ENCODE assay signal across 15 cellular contexts in the genomic region with DNA sequence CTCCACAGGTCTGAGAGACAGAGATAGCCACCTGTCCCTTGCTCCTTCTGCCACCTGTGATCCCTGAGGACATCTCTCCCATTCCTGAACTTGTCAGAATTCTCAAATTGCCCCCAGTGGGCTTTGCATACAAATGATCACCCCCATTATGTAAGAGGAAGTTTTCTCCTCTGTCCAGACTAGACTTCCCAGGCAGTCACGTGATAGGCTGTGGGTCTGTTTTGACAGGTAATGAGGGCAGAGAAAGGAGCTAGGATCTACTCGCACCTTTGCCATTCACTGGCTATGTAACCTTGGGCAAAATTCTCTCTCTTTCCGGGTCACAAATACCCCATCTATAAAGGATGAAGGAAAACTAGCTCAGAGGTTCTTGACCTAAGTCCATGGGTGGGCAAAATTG.
"Had no signal": no experiment of that assay in that cellular context is flagged by ENCODE, and none has a peak within 500 bp of the region (broad histone marks: within the 10 kb centered on the region; RNA-seq: fewer than 3 reads in every experiment).

No MANE protein-coding gene starts in this region.

- H3K4me3 ChIP-seq: hepatocyte, psoas muscle, right lobe of liver, upper lobe of right lung, vagina had no signal

- H3K79me2 ChIP-seq: hepatocyte had no signal

- H3K9me3 Mint-ChIP-seq: dendritic cell treated with granulocyte-macrophage colony-stimulating factor and Interleukin-4, amounts not matched to agents 40 ng/mL and 50 ng/mL, for 4 days; effector memory CD8-positive, alpha-beta T cell; nephron progenitor cell had no signal

- H3K4me3 Mint-ChIP-seq: dendritic cell treated with granulocyte-macrophage colony-stimulating factor and Interleukin-4, amounts not matched to agents 40 ng/mL and 50 ng/mL, for 4 days; effector memory CD8-positive, alpha-beta T cell; nephron progenitor cell had no signal

- H3K36me3 ChIP-seq: upper lobe of right lung, vagina had no signal

- H3K4me1 ChIP-seq: foreskin keratinocyte, psoas muscle, right lobe of liver, upper lobe of right lung, vagina had no signal

- FAIRE-seq: kidney had no signal

- DNase-seq: effector memory CD8-positive, alpha-beta T cell; foreskin keratinocyte; kidney; nephron progenitor cell; psoas muscle; retina; right lobe of liver; stimulated activated CD4-positive, alpha-beta T cell treated with anti-CD3 and anti-CD28 coated beads, Interleukin-4, amount 100 ng/mL, for 24 hours; stimulated activated naive CD4-positive, alpha-beta T cell treated with Interleukin-2 at 50 U/mL for 16 hours; upper lobe of right lung had no signal

- H3K4me2 ChIP-seq: hepatocyte had no signal

- H3K27ac ChIP-seq: epithelial cell of prostate, foreskin keratinocyte, neutrophil, psoas muscle, right lobe of liver, upper lobe of right lung, vagina had no signal

- H3K27me3 ChIP-seq: hepatocyte, neutrophil, right lobe of liver, upper lobe of right lung, vagina had no signal

- H3K9me3 ChIP-seq: neutrophil, psoas muscle, right lobe of liver, upper lobe of right lung, vagina had no signal

- ATAC-seq: effector memory CD8-positive, alpha-beta T cell; foreskin keratinocyte; psoas muscle; right lobe of liver; upper lobe of right lung had no signal

- H3K27ac Mint-ChIP-seq: dendritic cell treated with granulocyte-macrophage colony-stimulating factor and Interleukin-4, amounts not matched to agents 40 ng/mL and 50 ng/mL, for 4 days; nephron progenitor cell had no signal

- H3K27me3 Mint-ChIP-seq: dendritic cell treated with granulocyte-macrophage colony-stimulating factor and Interleukin-4, amounts not matched to agents 40 ng/mL and 50 ng/mL, for 4 days; effector memory CD8-positive, alpha-beta T cell had no signal

- H2AFZ ChIP-seq: hepatocyte had no signal
